In the genomic region with DNA sequence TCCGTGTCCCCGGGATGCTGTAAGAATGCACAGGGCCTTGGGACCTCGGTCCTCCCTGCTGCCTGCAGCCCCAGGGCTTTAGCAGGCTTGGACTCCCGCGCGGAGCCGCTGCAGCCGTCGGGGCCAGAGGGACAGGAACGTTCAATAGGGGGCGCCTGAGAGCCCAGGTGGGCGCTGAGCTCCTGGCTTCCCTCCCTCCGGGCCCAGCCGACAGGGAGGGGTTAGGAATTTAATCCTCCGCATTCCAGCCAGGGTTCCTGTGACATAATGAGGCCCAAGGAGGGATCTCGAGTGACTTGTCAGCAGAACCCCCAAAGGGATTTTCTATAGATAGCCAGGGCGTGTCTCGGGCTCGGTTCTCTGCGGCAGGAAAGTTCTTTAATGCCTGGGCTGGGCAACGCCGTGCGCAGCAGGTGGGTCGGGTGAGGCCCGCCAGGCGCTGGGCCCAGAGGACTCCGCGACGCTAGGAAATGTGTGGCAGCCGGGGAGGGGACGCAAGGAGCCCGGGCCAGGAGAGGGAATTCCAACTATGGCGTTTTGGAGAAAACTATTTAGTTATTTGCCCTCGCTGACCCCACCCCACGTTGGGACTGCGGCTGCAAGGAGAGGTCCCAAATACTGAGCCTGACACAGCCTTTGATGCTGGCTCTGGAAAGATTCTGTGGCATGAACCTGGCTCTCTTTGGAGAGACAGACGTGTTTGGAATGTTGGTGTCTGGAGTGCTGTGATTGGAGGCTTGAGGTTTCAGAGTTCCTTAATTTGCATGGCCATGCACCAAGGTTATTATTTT, we compare ENCODE assay signal across 9 cellular contexts.
DNase-seq lines count a peak whose midpoint lies in the region; ATAC-seq, FAIRE-seq and TF ChIP-seq lines count a peak whose summit lies in the region.
"Had no signal": no experiment of that assay in that cellular context is flagged by ENCODE, and none has a peak within 500 bp of the region (broad histone marks: within the 10 kb centered on the region; RNA-seq: fewer than 3 reads in every experiment).

No MANE protein-coding gene starts in this region.

- in situ Hi-C loops in T47D (cut with HindIII; ENCODE audit: low pct_unique_long_range_greater_than_20kb, low sequenced_read_pairs) = no loop called here

- H3K4me3 ChIP-seq in lower lobe of right lung = peak overlapping the region; percentile 31

- DNase-seq in GM18507 (ENCODE audit: extremely low spot score, insufficient read length, low read depth) (no peak), HTR-8/SVneo (ENCODE audit: insufficient read length, low spot score) (peak; percentile 17), T47D (ENCODE audit: low read depth in 1 of 2, low spot score in 1 of 2) (peak; percentile 11 to 55), lower lobe of right lung (peak; percentile 69), hepatic stellate cell (ENCODE audit: low spot score) (no peak), SIG-M5 treated with dmso at 0.1 percent for 504 hours (lab: John Stamatoyannopoulos, UW; ENCODE audit: unreplicated experiment) (no peak), mucosa of gallbladder (ENCODE audit: low spot score) (no peak)

- intact Hi-C loops in lower lobe of right lung (cut with DNase I) = no loop called here

- peaks cover 11% of the 10 kb centered on the region for H3K4me1 ChIP-seq in lower lobe of right lung

- no peaks in the 10 kb centered on the region for H3K36me3 ChIP-seq in lower lobe of right lung

- ATAC-seq in lower lobe of right lung = peak; percentile 93 to 94
- ATAC-seq: stimulated activated naive CD8-positive, alpha-beta T cell treated with anti-CD3 and anti-CD28 coated beads, Interleukin-15, amount 100 ng/mL, for 72 hours had no signal

- FAIRE-seq in GM18507 (lab: Jason Lieb, UNC) (peak; percentile 46), HTR-8/SVneo (lab: Jason Lieb, UNC) (no peak)

- peaks cover 16% of the 10 kb centered on the region for H3K27me3 ChIP-seq in lower lobe of right lung (ENCODE audit: low read depth)

- TF ChIP-seq CTCF in 22Rv1 (IDR thresholded peaks at IDR 0.05) = peak; percentile 95
- peak; percentile 62 for TF ChIP-seq CTCF in lower lobe of right lung (IDR thresholded peaks at IDR 0.05)

- no peaks in the 10 kb centered on the region for H3K9me3 ChIP-seq in lower lobe of right lung

- H3K27ac ChIP-seq in 22Rv1 (peak overlapping the region; percentile 83), lower lobe of right lung (peak overlapping the region; percentile 53)

Comparison
In these comparisons a context has a peak if more than half of its experiments do, and no peak if none do; other contexts are left out.
1. DNase-seq: peak in HTR-8/SVneo (single experiment), T47D (2 of 2) and lower lobe of right lung (single experiment); none in GM18507 (single experiment), hepatic stellate cell (single experiment), SIG-M5 treated with dmso at 0.1 percent for 504 hours (single experiment) and mucosa of gallbladder (single experiment).